25 cellular contexts compared by ENCODE assay signal in genomic region chr6:15913573-15913972, GRCh38.
"Had no signal": no experiment of that assay in that cellular context is flagged by ENCODE, and none has a peak within 500 bp of the region (broad histone marks: within the 10 kb centered on the region; RNA-seq: fewer than 3 reads in every experiment).

No MANE protein-coding gene starts in this region.

- H3K9me3 ChIP-seq: adrenal gland, breast epithelium, colonic mucosa, MG63, Peyer's patch, SJSA1 had no signal

- H3K4me3 ChIP-seq: adrenal gland, breast epithelium, colonic mucosa, MG63, Peyer's patch, SJSA1 had no signal

- H3K4me1 ChIP-seq: adrenal gland, breast epithelium, colonic mucosa, Peyer's patch, SJSA1 had no signal

- H3K27me3 ChIP-seq: adrenal gland, breast epithelium, colonic mucosa, MG63, Peyer's patch, SJSA1 had no signal

- H3K4me3 Mint-ChIP-seq: activated CD8-positive, alpha-beta memory T cell treated with anti-CD3 and anti-CD28 coated beads, Interleukin-2, amount 10 ng/mL, durations not matched to agents 7 days and 5 days; activated T-cell treated with anti-CD3 and anti-CD28 coated beads, Interleukin-2, amount 50 U/mL, for 4 hours; T-helper 17 cell had no signal

- H3K9me3 Mint-ChIP-seq: activated T-cell treated with anti-CD3 and anti-CD28 coated beads, Interleukin-2, amount 50 U/mL, for 4 hours had no signal

- H3K27ac Mint-ChIP-seq: activated CD8-positive, alpha-beta memory T cell treated with anti-CD3 and anti-CD28 coated beads, Interleukin-2, amount 10 ng/mL, durations not matched to agents 7 days and 5 days; T-helper 17 cell had no signal

- H3K36me3 ChIP-seq: adrenal gland, breast epithelium, colonic mucosa, MG63, Peyer's patch, SJSA1, WERI-Rb-1 had no signal

- H3K27ac ChIP-seq: adrenal gland, breast epithelium, colonic mucosa, Peyer's patch, RWPE1, SJSA1, WERI-Rb-1 had no signal

- H3K36me3 Mint-ChIP-seq: activated CD8-positive, alpha-beta memory T cell treated with anti-CD3 and anti-CD28 coated beads, Interleukin-2, amount 10 ng/mL, durations not matched to agents 7 days and 5 days had no signal

- H3K4me1 Mint-ChIP-seq: T-helper 17 cell had no signal

- ATAC-seq: activated CD8-positive, alpha-beta memory T cell treated with anti-CD3 and anti-CD28 coated beads, Interleukin-2, amount 10 ng/mL, durations not matched to agents 7 days and 5 days; T-helper 17 cell had no signal

- DNase-seq: activated CD4-positive, alpha-beta T cell treated with anti-CD3 and anti-CD28 coated beads for 48 hours; activated CD4-positive, alpha-beta T cell treated with anti-CD3 and anti-CD28 coated beads, Interleukin-2, amount 50 U/mL, for 48 hours; activated CD8-positive, alpha-beta memory T cell treated with anti-CD3 and anti-CD28 coated beads, Interleukin-2, amount 10 ng/mL, durations not matched to agents 7 days and 5 days; activated T-cell treated with anti-CD3 and anti-CD28 coated beads, Interleukin-2, amount 50 U/mL, for 4 hours; adrenal gland; anterior cingulate cortex; caudate nucleus; colonic mucosa; MG63; MV-4-11; NCI-H1092 treated with DMSO at 0.1 percent for 48 hours; NCI-H1417 treated with DMSO at 0.1 percent for 48 hours; NCI-H1694; NCI-H2029; NCI-H2107; NCI-H2171 treated with DMSO at 0.1 percent for 48 hours; NCI-H226; NCI-H69; Peyer's patch; Right ventricle myocardium superior; T-helper 17 cell; WERI-Rb-1 had no signal

- H3K27me3 Mint-ChIP-seq: activated CD8-positive, alpha-beta memory T cell treated with anti-CD3 and anti-CD28 coated beads, Interleukin-2, amount 10 ng/mL, durations not matched to agents 7 days and 5 days had no signal
